ENCODE assay signal across 17 cellular contexts in genomic region chr6:133671376-133671775, GRCh38.
"Had no signal": no experiment of that assay in that cellular context is flagged by ENCODE, and none has a peak within 500 bp of the region (broad histone marks: within the 10 kb centered on the region; RNA-seq: fewer than 3 reads in every experiment).

No MANE protein-coding gene starts in this region.

- DNase-seq: activated CD4-positive, alpha-beta T cell treated with anti-CD3 and anti-CD28 coated beads for 1 hour; activated CD4-positive, alpha-beta T cell treated with anti-CD3 and anti-CD28 coated beads, Interleukin-2, amount 50 U/mL, for 48 hours; activated gamma-delta T cell; activated T-cell treated with anti-CD3 and anti-CD28 coated beads, Interleukin-2, amount 50 U/mL, for 48 hours; brain microvascular endothelial cell; effector memory CD8-positive, alpha-beta T cell; immature natural killer cell; lower lobe of right lung; naive thymus-derived CD8-positive, alpha-beta T cell; occipital lobe; psoas muscle; right lobe of liver; stimulated activated CD4-positive, alpha-beta T cell treated with anti-CD3 and anti-CD28 coated beads, Interleukin-2, amount 100 ng/mL, for 24 hours; stimulated activated naive CD4-positive, alpha-beta T cell treated with Interleukin-2 at 50 U/mL for 16 hours; upper lobe of left lung had no signal

- H3K27ac ChIP-seq: brain microvascular endothelial cell, epithelial cell of prostate, lower lobe of right lung, psoas muscle, right lobe of liver, suprapubic skin, upper lobe of left lung had no signal

- H3K9me3 ChIP-seq: lower lobe of right lung, psoas muscle, right lobe of liver, suprapubic skin, upper lobe of left lung had no signal

- H3K4me3 ChIP-seq: lower lobe of right lung, psoas muscle, right lobe of liver, suprapubic skin, upper lobe of left lung had no signal

- H3K27me3 ChIP-seq: brain microvascular endothelial cell, right lobe of liver, suprapubic skin, upper lobe of left lung had no signal

- H3K4me1 ChIP-seq: lower lobe of right lung, psoas muscle, right lobe of liver, suprapubic skin, upper lobe of left lung had no signal

- H3K36me3 ChIP-seq: brain microvascular endothelial cell, lower lobe of right lung, right lobe of liver, suprapubic skin, upper lobe of left lung had no signal

- ATAC-seq: effector memory CD8-positive, alpha-beta T cell; lower lobe of right lung; naive thymus-derived CD8-positive, alpha-beta T cell; psoas muscle; right lobe of liver had no signal
